ENCODE assay signal across 13 cellular contexts in genomic region chr4:94519925-94520789, GRCh38.
A peak's percentile ranks its signal among the peaks of the same experiment; 100 is the strongest.
DNase-seq lines count a peak whose midpoint lies in the region; ATAC-seq and TF ChIP-seq lines count a peak whose summit lies in the region.
"Had no signal": no experiment of that assay in that cellular context is flagged by ENCODE, and none has a peak within 500 bp of the region (broad histone marks: within the 10 kb centered on the region; RNA-seq: fewer than 3 reads in every experiment).

No MANE protein-coding gene starts in this region.

- CTCF ChIA-PET in activated naive CD4-positive, alpha-beta T cell treated with anti-CD3 and anti-CD28 coated beads, Interleukin-2, amount 10 ng/mL, durations not matched to agents 7 days and 5 days (lab: Charles Lee), result interaction anchor here (1.0 kb wide), 1 partner anchor 30 kb away, joined by 3 read pairs; no protein-coding TSS in a partner anchor

- ATAC-seq in GM18502 (IDR thresholded peaks at IDR 0.05; ENCODE audit: poor library complexity, unreplicated experiment) (peak; percentile 41), GM21717 (IDR thresholded peaks at IDR 0.05; ENCODE audit: unreplicated experiment) (peak; percentile 41), GM21447 (IDR thresholded peaks at IDR 0.05; ENCODE audit: unreplicated experiment) (no peak)

- TF ChIP-seq CTCF in mesothelial cell of epicardium (IDR thresholded peaks at IDR 0.05; ENCODE audit: unreplicated experiment), result no peak

- DNase-seq in MV-4-11 (lab: John Stamatoyannopoulos, UW) (peak; percentile 35), mesothelial cell of epicardium (ENCODE audit: low spot score in 2 of 2, unreplicated experiment in 2 of 2) (no peak), anterior cingulate cortex (lab: John Stamatoyannopoulos, UW) (no peak), DMS153 treated with DMSO at 0.1 percent for 48 hours (lab: John Stamatoyannopoulos, UW; ENCODE audit: unreplicated experiment) (no peak)
- DNase-seq in activated naive CD4-positive, alpha-beta T cell treated with anti-CD3 and anti-CD28 coated beads, Interleukin-2, amount 10 ng/mL, durations not matched to agents 7 days and 5 days, result no peak
- DNase-seq: activated T-cell treated with anti-CD3 and anti-CD28 coated beads, Interleukin-2, amount 50 U/mL, for 24 hours; esophagus squamous epithelium; NCI-H146; stimulated activated CD4-positive, alpha-beta T cell treated with anti-CD3 and anti-CD28 coated beads, Interleukin-2, amount 100 ng/mL, for 48 hours; substantia nigra had no signal

- H3K4me1 Mint-ChIP-seq in mesothelial cell of epicardium, result peaks cover 34% of the 10 kb centered on the region
- no peaks in the 10 kb centered on the region for H3K4me1 Mint-ChIP-seq in activated naive CD4-positive, alpha-beta T cell treated with anti-CD3 and anti-CD28 coated beads, Interleukin-2, amount 10 ng/mL, durations not matched to agents 7 days and 5 days

- no peaks in the 10 kb centered on the region for H3K36me3 Mint-ChIP-seq in mesothelial cell of epicardium
- peaks cover 1% of the 10 kb centered on the region for H3K36me3 Mint-ChIP-seq in activated naive CD4-positive, alpha-beta T cell treated with anti-CD3 and anti-CD28 coated beads, Interleukin-2, amount 10 ng/mL, durations not matched to agents 7 days and 5 days

- H3K27ac Mint-ChIP-seq in mesothelial cell of epicardium, result peak overlapping the region; percentile 27
- H3K27ac Mint-ChIP-seq in activated naive CD4-positive, alpha-beta T cell treated with anti-CD3 and anti-CD28 coated beads, Interleukin-2, amount 10 ng/mL, durations not matched to agents 7 days and 5 days, result no peak overlapping the region
- H3K27ac Mint-ChIP-seq: activated T-cell treated with anti-CD3 and anti-CD28 coated beads, Interleukin-2, amount 50 U/mL, for 24 hours had no signal

- H3K27me3 Mint-ChIP-seq in mesothelial cell of epicardium (ENCODE audit: low read depth), result no peaks in the 10 kb centered on the region
- H3K27me3 Mint-ChIP-seq in activated naive CD4-positive, alpha-beta T cell treated with anti-CD3 and anti-CD28 coated beads, Interleukin-2, amount 10 ng/mL, durations not matched to agents 7 days and 5 days, result no peaks in the 10 kb centered on the region
- H3K27me3 Mint-ChIP-seq: activated T-cell treated with anti-CD3 and anti-CD28 coated beads, Interleukin-2, amount 50 U/mL, for 24 hours had no signal

- H3K9me3 Mint-ChIP-seq in mesothelial cell of epicardium, result no peaks in the 10 kb centered on the region
- H3K9me3 Mint-ChIP-seq in activated naive CD4-positive, alpha-beta T cell treated with anti-CD3 and anti-CD28 coated beads, Interleukin-2, amount 10 ng/mL, durations not matched to agents 7 days and 5 days, result no peaks in the 10 kb centered on the region
- H3K9me3 Mint-ChIP-seq: activated T-cell treated with anti-CD3 and anti-CD28 coated beads, Interleukin-2, amount 50 U/mL, for 24 hours had no signal

- no peak overlapping the region for H3K4me3 Mint-ChIP-seq in mesothelial cell of epicardium
- no peak overlapping the region for H3K4me3 Mint-ChIP-seq in activated naive CD4-positive, alpha-beta T cell treated with anti-CD3 and anti-CD28 coated beads, Interleukin-2, amount 10 ng/mL, durations not matched to agents 7 days and 5 days
- H3K4me3 Mint-ChIP-seq: activated T-cell treated with anti-CD3 and anti-CD28 coated beads, Interleukin-2, amount 50 U/mL, for 24 hours had no signal
